9 cellular contexts compared by ENCODE assay signal in the genomic region with DNA sequence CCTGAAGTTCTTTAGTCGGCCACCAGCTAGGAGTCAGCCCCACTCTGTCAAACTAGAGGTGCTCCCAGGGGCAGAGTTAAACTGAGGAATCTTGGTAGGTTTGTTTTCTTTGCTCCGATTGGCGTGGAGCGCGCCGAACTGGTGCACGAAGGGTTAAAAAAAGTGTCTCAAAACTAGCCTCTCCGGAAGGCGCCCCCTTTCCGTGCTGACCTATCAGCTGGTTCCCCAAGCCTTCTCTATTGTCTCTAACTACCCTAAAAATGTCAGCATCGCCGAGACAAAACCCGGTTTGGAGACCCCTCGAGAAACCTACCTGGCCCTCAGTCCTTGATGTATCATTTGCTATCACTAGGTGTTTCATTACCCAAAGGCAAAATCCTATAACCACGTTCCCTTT. TPM values are rescaled to one million over a fixed set of nuclear protein-coding genes. Genes with fewer than 3 reads are reported as not detected.
DNase-seq lines count a peak whose midpoint lies in the region; ATAC-seq, FAIRE-seq and TF ChIP-seq lines count a peak whose summit lies in the region.
"Had no signal": no experiment of that assay in that cellular context is flagged by ENCODE, and none has a peak within 500 bp of the region (broad histone marks: within the 10 kb centered on the region; RNA-seq: fewer than 3 reads in every experiment).

No MANE protein-coding gene starts in this region.

- peaks cover 7% of the 10 kb centered on the region for H3K27me3 Mint-ChIP-seq in mesothelial cell of epicardium (ENCODE audit: low read depth)
- H3K27me3 Mint-ChIP-seq in activated CD4-positive, alpha-beta T cell treated with anti-CD3 and anti-CD28 coated beads, Interleukin-2, amount 10 ng/mL, durations not matched to agents 7 days and 5 days: peaks cover 49% of the 10 kb centered on the region

- no peaks in the 10 kb centered on the region for H3K9me3 Mint-ChIP-seq in mesothelial cell of epicardium
- no peaks in the 10 kb centered on the region for H3K9me3 Mint-ChIP-seq in activated CD4-positive, alpha-beta T cell treated with anti-CD3 and anti-CD28 coated beads, Interleukin-2, amount 10 ng/mL, durations not matched to agents 7 days and 5 days

- CTCF ChIA-PET in A549 (lab: Yijun Ruan, JAX): interaction anchor here (0.8 to 1.6 kb wide), 6 partner anchors 10 to 112 kb away, joined by 3 to 5 read pairs (median 3); no protein-coding TSS in a partner anchor
- CTCF ChIA-PET in activated CD4-positive, alpha-beta T cell treated with anti-CD3 and anti-CD28 coated beads, Interleukin-2, amount 10 ng/mL, durations not matched to agents 7 days and 5 days (lab: Charles Lee): no interaction called here

- intact Hi-C loops in dorsolateral prefrontal cortex (cut with DNase I): loop anchor here (5.0 to 10.0 kb wide), 3 partner anchors 175 to 1317 kb away; no protein-coding TSS in a partner anchor

- peak in 1 of 2 experiments; percentile 12; a peak in 3 of 6 replicates for ATAC-seq in A549
- ATAC-seq in GM18505 (IDR thresholded peaks at IDR 0.05; ENCODE audit: unreplicated experiment): no peak

- H3K4me1 Mint-ChIP-seq in mesothelial cell of epicardium: peaks cover 49% of the 10 kb centered on the region
- H3K4me1 Mint-ChIP-seq in activated CD4-positive, alpha-beta T cell treated with anti-CD3 and anti-CD28 coated beads, Interleukin-2, amount 10 ng/mL, durations not matched to agents 7 days and 5 days: peaks cover 9% of the 10 kb centered on the region

- H3K4me2 ChIP-seq in A549: peak overlapping the region; percentile 95

- TF ChIP-seq RAD21 in A549 (conservative IDR thresholded peaks at IDR 0.05 in 1 of 2, IDR thresholded peaks at IDR 0.05 in 1 of 2): no peak; a peak in 1 of 5 replicates

- TF ChIP-seq POLR2A in A549 (IDR thresholded peaks at IDR 0.05; ENCODE audit: low read length) (no peak; the same call in 1 of the 2 replicates), GM18505 (IDR thresholded peaks at IDR 0.05; ENCODE audit: borderline replicate concordance, extremely low read depth, insufficient read depth, insufficient read length) (no peak)

- DNase-seq in A549 (ENCODE audit: low read depth in 1 of 2, low spot score in 1 of 2) (peak in 1 of 2 experiments; percentile 64), HFF-Myc (ENCODE audit: extremely low read depth, low read depth) (no peak), dorsolateral prefrontal cortex (no peak), mesothelial cell of epicardium (ENCODE audit: low spot score in 2 of 2, unreplicated experiment in 2 of 2) (no peak), NAMALWA (ENCODE audit: low spot score) (no peak)
- DNase-seq in activated CD4-positive, alpha-beta T cell treated with anti-CD3 and anti-CD28 coated beads, Interleukin-2, amount 50 U/mL, for 48 hours: no peak
- DNase-seq in activated CD4-positive, alpha-beta T cell treated with anti-CD3 and anti-CD28 coated beads, Interleukin-2, amount 10 ng/mL, durations not matched to agents 7 days and 5 days: no peak

- 4% methylated on average over 15 of the region's 15 CpGs for WGBS in A549 (ENCODE audit: missing lambda C conversion rate)

- POLR2A ChIA-PET in A549 (lab: Yijun Ruan, JAX): interaction anchor here (1.0 to 3.5 kb wide), 7 partner anchors 19 to 359 kb away, joined by 3 to 37 read pairs (median 6); no protein-coding TSS in a partner anchor
- POLR2A ChIA-PET in activated CD4-positive, alpha-beta T cell treated with anti-CD3 and anti-CD28 coated beads, Interleukin-2, amount 10 ng/mL, durations not matched to agents 7 days and 5 days (lab: Charles Lee): no interaction called here

- H3K36me3 Mint-ChIP-seq in mesothelial cell of epicardium: no peaks in the 10 kb centered on the region
- H3K36me3 Mint-ChIP-seq in activated CD4-positive, alpha-beta T cell treated with anti-CD3 and anti-CD28 coated beads, Interleukin-2, amount 10 ng/mL, durations not matched to agents 7 days and 5 days (ENCODE audit: low read depth): no peaks in the 10 kb centered on the region

- H3K4me3 ChIP-seq in A549: peak overlapping the region; percentile 83
- H3K4me3 ChIP-seq in HFF-Myc (replicated peaks; ENCODE audit: low read depth, low read length): peak overlapping the region; percentile 68
- H3K4me3 ChIP-seq in dorsolateral prefrontal cortex: peak overlapping the region; percentile 52 to 87 (median 71)

- no peak overlapping the region for H3K4me3 Mint-ChIP-seq in mesothelial cell of epicardium
- H3K4me3 Mint-ChIP-seq in activated CD4-positive, alpha-beta T cell treated with anti-CD3 and anti-CD28 coated beads, Interleukin-2, amount 10 ng/mL, durations not matched to agents 7 days and 5 days: no peak overlapping the region

- H3K27ac ChIP-seq in A549 (peak overlapping the region; percentile 96 to 97), dorsolateral prefrontal cortex (peak overlapping the region; percentile 23 to 92 (median 83))

- H3K4me1 ChIP-seq in A549: peaks cover 49% of the 10 kb centered on the region

- no peak for TF ChIP-seq EP300 in A549 (IDR thresholded peaks at IDR 0.05)

- no peak for TF ChIP-seq CTCF in A549 (IDR thresholded peaks at IDR 0.05)
- TF ChIP-seq CTCF in HFF-Myc (IDR thresholded peaks at IDR 0.05; ENCODE audit: low read depth, low read length, missing control alignments): no peak
- TF ChIP-seq CTCF in dorsolateral prefrontal cortex (IDR thresholded peaks at IDR 0.05 in 54 of 56, conservative IDR thresholded peaks at IDR 0.05 in 2 of 56; ENCODE audit: low read depth in 1 of 56, partially characterized antibody in 56 of 56): peak in 5 of 56 donors; percentile 0 to 15 (median 6)
- TF ChIP-seq CTCF in mesothelial cell of epicardium (IDR thresholded peaks at IDR 0.05; ENCODE audit: unreplicated experiment): no peak

- H3K27me3 ChIP-seq in dorsolateral prefrontal cortex: no peaks in the 10 kb centered on the region

- H3K27ac Mint-ChIP-seq in mesothelial cell of epicardium: peak overlapping the region; percentile 87
- H3K27ac Mint-ChIP-seq in activated CD4-positive, alpha-beta T cell treated with anti-CD3 and anti-CD28 coated beads, Interleukin-2, amount 10 ng/mL, durations not matched to agents 7 days and 5 days: no peak overlapping the region

- FAIRE-seq in A549 (lab: Jason Lieb, UNC): no peak
- FAIRE-seq: colon had no signal

- H3K9me3 ChIP-seq in A549: no peaks in the 10 kb centered on the region

TF ChIP-seq in A549, 52 proteins besides CTCF, POLR2A, EP300 and RAD21:
- TF ChIP-seq, protein P1, sequence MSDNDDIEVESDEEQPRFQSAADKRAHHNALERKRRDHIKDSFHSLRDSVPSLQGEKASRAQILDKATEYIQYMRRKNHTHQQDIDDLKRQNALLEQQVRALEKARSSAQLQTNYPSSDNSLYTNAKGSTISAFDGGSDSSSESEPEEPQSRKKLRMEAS (IDR thresholded peaks at IDR 0.05): 0 out of 2 replicates have a peak, but pooled peaks have one; percentile 13
- TF ChIP-seq HMGXB4 (CRISPR knock-in tag; IDR thresholded peaks at IDR 0.05; ENCODE audit: borderline replicate concordance): no peak
TF ChIP-seq in A549: peak in this region for 1.

RNA-seq across cellular contexts. Expression of gene TGFB2, which starts 2.2 kb away (rescaled TPM):
- polyA plus RNA-seq in A549 (2011; rRNA removed) (65.8 and 67.6 TPM in 2 replicates), A549 (2017; fragmentation: RNase III; extraction: RNeasy Plus Mini Kit Qiagen cat#74134 plus additional on column Dnase treatment) (29.7 to 40.6 TPM (median 34.0 TPM) in 3 replicates)
- polyA plus RNA-seq in A549 (2012; cell fraction: cytosol; rRNA removed): 7.8 and 9.4 TPM in 2 replicates
- 9.4 and 13.3 TPM in 2 replicates for polyA plus RNA-seq in A549 (2012; cell fraction: nucleus; rRNA removed)
- polyA minus RNA-seq in A549 (2011; rRNA and poly(A)+ RNA removed): 33.4 and 43.9 TPM in 2 replicates
- total RNA-seq in dorsolateral prefrontal cortex (10 to 100 TPM; 15.0 to 77.8 (median 33.8) TPM), mesothelial cell of epicardium (45.3 to 51.0 TPM (median 50.6 TPM) in 3 replicates)
- total RNA-seq in activated CD4-positive, alpha-beta T cell treated with anti-CD3 and anti-CD28 coated beads, Interleukin-2, amount 10 ng/mL, durations not matched to agents 7 days and 5 days: not detected

Comparison
In these comparisons a context has a peak if more than half of its experiments do, and no peak if none do; other contexts are left out.
1. RNA of gene TGFB2, which starts 2.2 kb away (total RNA-seq): 45.3 to 51.0 TPM in mesothelial cell of epicardium and 15.0 to 77.8 TPM in dorsolateral prefrontal cortex; not detected in activated CD4-positive, alpha-beta T cell treated with anti-CD3 and anti-CD28 coated beads, Interleukin-2, amount 10 ng/mL, durations not matched to agents 7 days and 5 days; every median in the first group is over 10 times any median in the second.
2. Peak in every context shown above with its lines, with median percentiles within 50 percentile points of each other: H3K4me3 ChIP-seq.